ENCODE assay signal across 18 cellular contexts in genomic region chr18:63102941-63103744, GRCh38.
DNase-seq lines count a peak whose midpoint lies in the region; ATAC-seq, FAIRE-seq and TF ChIP-seq lines count a peak whose summit lies in the region.
"Had no signal": no experiment of that assay in that cellular context is flagged by ENCODE, and none has a peak within 500 bp of the region (broad histone marks: within the 10 kb centered on the region; RNA-seq: fewer than 3 reads in every experiment).

No MANE protein-coding gene starts in this region.

- no peaks in the 10 kb centered on the region for H4K20me1 ChIP-seq in HepG2 (ENCODE audit: insufficient read depth, low read length)

- H3K9me3 ChIP-seq in HepG2 (ENCODE audit: low read length): no peaks in the 10 kb centered on the region
- H3K9me3 ChIP-seq in right lobe of liver: no peaks in the 10 kb centered on the region
- H3K9me3 ChIP-seq in T-helper 17 cell (ENCODE audit: control insufficient read depth, low read length, poor library complexity, severe bottlenecking): no peaks in the 10 kb centered on the region
- no peaks in the 10 kb centered on the region for H3K9me3 ChIP-seq in thyroid gland
- H3K9me3 ChIP-seq: MG63 had no signal

- intact Hi-C loops in HepG2 (cut with micrococcal nuclease; ENCODE audit: unreplicated experiment) (no loop called here), right lobe of liver (cut with DNase I) (no loop called here), thyroid gland (cut with DNase I) (no loop called here)

- peaks cover 49% of the 10 kb centered on the region for H3K4me1 Mint-ChIP-seq in T-helper 17 cell

- no peak overlapping the region for H2AFZ ChIP-seq in HepG2 (ENCODE audit: low read length)

- no peak for TF ChIP-seq CTCF in HepG2 (CRISPR knock-in tag; IDR thresholded peaks at IDR 0.05)
- TF ChIP-seq CTCF in right lobe of liver (IDR thresholded peaks at IDR 0.05): no peak
- no peak for TF ChIP-seq CTCF in thyroid gland (IDR thresholded peaks at IDR 0.05)

- H3K4me3 ChIP-seq in HepG2 (replicated peaks in 1 of 3; ENCODE audit: insufficient read depth in 1 of 3, low read depth in 2 of 3, low read length in 3 of 3) (no peak overlapping the region), right lobe of liver (no peak overlapping the region), thyroid gland (replicated peaks in 1 of 3) (no peak overlapping the region)
- H3K4me3 ChIP-seq: MG63 had no signal

- H3K36me3 Mint-ChIP-seq in T-helper 17 cell (ENCODE audit: low read depth): peaks cover 6% of the 10 kb centered on the region

- ATAC-seq in HepG2 (no peak), right lobe of liver (no peak), T-helper 17 cell (no peak), HG03095 (IDR thresholded peaks at IDR 0.05; ENCODE audit: unreplicated experiment) (no peak)
- ATAC-seq: Right ventricle myocardium inferior, sciatic nerve had no signal

- in situ Hi-C loops in HepG2 (cut with HindIII; ENCODE audit: extremely low pct_ligation_motif_present, low pct_unique_long_range_greater_than_20kb): no loop called here

- H3K4me3 Mint-ChIP-seq in T-helper 17 cell: no peak overlapping the region
- H3K4me3 Mint-ChIP-seq: activated B cell treated with CpG ODN at 0.5 μM for 24 hours had no signal

- H3K79me2 ChIP-seq in HepG2 (ENCODE audit: insufficient read depth, low read length): no peaks in the 10 kb centered on the region

- H3K27me3 ChIP-seq in HepG2 (ENCODE audit: control insufficient read depth in 1 of 2, insufficient read depth in 2 of 2, low read length in 2 of 2): peaks cover 3 to 8% of the 10 kb centered on the region in 2 experiments; a peak in 3 of 5 replicates
- no peaks in the 10 kb centered on the region for H3K27me3 ChIP-seq in right lobe of liver
- H3K27me3 ChIP-seq in thyroid gland: no peaks in the 10 kb centered on the region
- H3K27me3 ChIP-seq: MG63 had no signal

- H3K27ac ChIP-seq in HepG2 (ENCODE audit: extremely low read length, insufficient read depth, low read length) (no peak overlapping the region), right lobe of liver (no peak overlapping the region), thyroid gland (no peak overlapping the region)

- WGBS in HepG2 (ENCODE audit: low lambda C conversion rate): 56% methylated on average over 7 of the region's 7 CpGs
- 74% methylated on average over 6 of the region's 7 CpGs for WGBS in right lobe of liver (ENCODE audit: insufficient coverage, low coverage, low lambda C conversion rate, missing lambda C conversion rate)
- WGBS in thyroid gland, 2 donors: 79 to 80% methylated on average over 7 of the region's 7 CpGs

- no peak for TF ChIP-seq EP300 in HepG2 (IDR thresholded peaks at IDR 0.05; ENCODE audit: low read depth in 2 of 2, low read length in 2 of 2)
- TF ChIP-seq EP300 in HepG2 (CRISPR knock-in tag; IDR thresholded peaks at IDR 0.05; ENCODE audit: borderline replicate concordance): no peak

- H3K27me3 Mint-ChIP-seq in T-helper 17 cell: no peaks in the 10 kb centered on the region

- FAIRE-seq in HepG2 (lab: Jason Lieb, UNC): peak; percentile 62
- FAIRE-seq: G401.6 had no signal

- POLR2A ChIA-PET in HepG2 (lab: Yijun Ruan, JAX): no interaction called here

- H3K27ac Mint-ChIP-seq in T-helper 17 cell: peak overlapping the region; percentile 1
- H3K27ac Mint-ChIP-seq: activated B cell treated with CpG ODN at 0.5 μM for 24 hours had no signal

- TF ChIP-seq POLR2A in HepG2 (IDR thresholded peaks at IDR 0.05; ENCODE audit: insufficient read depth in 1 of 2, low read depth in 2 of 2, low read length in 2 of 2) (no peak), right lobe of liver (IDR thresholded peaks at IDR 0.05) (no peak), erythroblast (IDR thresholded peaks at IDR 0.05; ENCODE audit: low read length) (no peak), thyroid gland (IDR thresholded peaks at IDR 0.05) (no peak)

- BruUV-seq in HepG2 (replicated peaks; lab: Mats Ljungman, UMichigan): no TSS peak

- H3K4me1 ChIP-seq in HepG2 (ENCODE audit: insufficient read depth, low read length) (no peaks in the 10 kb centered on the region), right lobe of liver (peaks cover 0 to 4% (median 0%) of the 10 kb centered on the region in 4 donors), thyroid gland (no peaks in the 10 kb centered on the region)

- no peaks in the 10 kb centered on the region for H3K36me3 ChIP-seq in HepG2 (replicated peaks in 1 of 2; ENCODE audit: control insufficient read depth in 1 of 2, insufficient read depth in 2 of 2, low read length in 2 of 2)
- no peaks in the 10 kb centered on the region for H3K36me3 ChIP-seq in right lobe of liver
- no peaks in the 10 kb centered on the region for H3K36me3 ChIP-seq in thyroid gland
- H3K36me3 ChIP-seq: MG63 had no signal

- H3K9ac ChIP-seq in HepG2 (ENCODE audit: insufficient read depth, low read depth, low read length): no peak overlapping the region

- DNase-seq in HepG2 (ENCODE audit: low spot score) (no peak), right lobe of liver (no peak), T-helper 17 cell (no peak), erythroblast (lab: John Stamatoyannopoulos, UW) (peak; percentile 14 to 40), thyroid gland (no peak), RPMI8226 (no peak)
- DNase-seq: activated B cell treated with CpG ODN at 0.5 μM for 24 hours, activated T-cell treated with anti-CD3 and anti-CD28 coated beads for 4 hours, amniotic stem cell, cerebellar nuclear complex, hypothalamus, MG63, NCI-H345, occipital lobe had no signal

- no peak overlapping the region for H3K4me2 ChIP-seq in HepG2 (ENCODE audit: low read depth, low read length)

- TF ChIP-seq RAD21 in HepG2 (CRISPR knock-in tag; IDR thresholded peaks at IDR 0.05): no peak

- CTCF ChIA-PET in HepG2 (lab: Yijun Ruan, JAX; ENCODE audit: low intra/inter-chr PET ratio, low total read pairs): no interaction called here

TF ChIP-seq in HepG2, 621 proteins besides CTCF, POLR2A, EP300 and RAD21 (continues in another document):
- TF ChIP-seq CHCHD3 (CRISPR knock-in tag; IDR thresholded peaks at IDR 0.05) (no peak), TBX2 (CRISPR knock-in tag; IDR thresholded peaks at IDR 0.05; ENCODE audit: borderline replicate concordance) (no peak), ZNF101 (CRISPR knock-in tag; IDR thresholded peaks at IDR 0.05; ENCODE audit: borderline replicate concordance, low read depth) (no peak), HNRNPL (IDR thresholded peaks at IDR 0.05; ENCODE audit: low read depth, low read length) (0 out of 2 replicates have a peak, but pooled peaks have one; percentile 37), TBL1XR1 (IDR thresholded peaks at IDR 0.05; ENCODE audit: borderline replicate concordance, low read length, partially characterized antibody) (no peak), NONO (IDR thresholded peaks at IDR 0.05) (peak; percentile 48; the same call in 1 of the 2 replicates), NONO (CRISPR knock-in tag; conservative IDR thresholded peaks at IDR 0.05) (no peak), ZZZ3 (CRISPR knock-in tag; IDR thresholded peaks at IDR 0.05; ENCODE audit: borderline replicate concordance) (no peak), RNF2 (conservative IDR thresholded peaks at IDR 0.05; ENCODE audit: low read depth) (no peak), ZNF891 (CRISPR knock-in tag; IDR thresholded peaks at IDR 0.05) (no peak), HNRNPK (IDR thresholded peaks at IDR 0.05; ENCODE audit: low read depth, low read length, poor library complexity, severe bottlenecking) (no peak), MAZ (IDR thresholded peaks at IDR 0.05; ENCODE audit: borderline replicate concordance, low read depth, low read length) (no peak), MAZ (CRISPR knock-in tag; IDR thresholded peaks at IDR 0.05; ENCODE audit: low read depth) (no peak), NFE2L2 (IDR thresholded peaks at IDR 0.05; ENCODE audit: low read length) (no peak), SRSF1 (optimal IDR thresholded peaks at IDR 0.05; ENCODE audit: low read depth, low read length) (no peak), HIC2 (CRISPR knock-in tag; IDR thresholded peaks at IDR 0.05; ENCODE audit: low read depth) (no peak), LRRFIP1 (CRISPR knock-in tag; conservative IDR thresholded peaks at IDR 0.05) (no peak), MXD3 (CRISPR knock-in tag; IDR thresholded peaks at IDR 0.05) (no peak)

Comparison
In these comparisons a context has a peak if more than half of its experiments do, and no peak if none do; other contexts are left out.
1. DNase-seq: peak in erythroblast (2 of 2); none in HepG2 (single experiment), right lobe of liver (0 of 3), T-helper 17 cell (0 of 3), thyroid gland (0 of 2) and RPMI8226 (single experiment).